Comparison of ENCODE assay signal across 13 cellular contexts in the genomic region with DNA sequence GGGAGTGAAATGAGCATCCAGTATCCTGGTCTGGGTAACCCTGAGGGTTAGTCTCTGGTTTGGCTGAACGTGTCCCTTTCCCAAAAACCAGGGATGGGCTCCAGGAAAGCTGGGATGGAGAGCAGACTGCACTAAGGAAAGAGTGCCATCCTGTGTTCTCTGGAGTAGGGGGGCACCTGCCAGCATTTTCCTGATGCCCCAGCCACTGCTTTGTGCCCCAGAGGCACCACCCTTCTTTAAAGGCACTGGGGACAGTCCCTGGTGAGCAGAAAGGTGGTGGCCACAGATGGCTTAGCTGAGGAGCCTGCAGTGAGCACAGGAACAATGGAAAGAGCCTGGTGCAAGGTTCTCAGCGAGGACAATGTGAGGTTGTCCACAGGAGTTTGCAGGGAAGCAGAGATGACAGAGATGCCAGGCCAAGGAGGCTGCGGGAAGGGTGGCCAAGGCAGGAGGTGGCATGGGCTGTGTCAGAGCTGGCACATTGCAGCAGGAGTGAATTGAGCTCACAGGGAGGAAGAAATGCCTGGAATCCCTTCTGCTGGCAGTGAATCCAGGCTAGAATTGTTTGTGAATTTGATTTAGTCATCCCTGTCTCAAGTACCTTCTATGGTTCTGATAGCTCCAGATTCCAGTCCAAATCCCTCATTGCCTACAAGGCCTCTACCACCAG. TPM values are rescaled to one million over a fixed set of nuclear protein-coding genes. Genes with fewer than 3 reads are reported as not detected.
A peak's percentile ranks its signal among the peaks of the same experiment; 100 is the strongest.
DNase-seq lines count a peak whose midpoint lies in the region; ATAC-seq and TF ChIP-seq lines count a peak whose summit lies in the region.
"Had no signal": no experiment of that assay in that cellular context is flagged by ENCODE, and none has a peak within 500 bp of the region (broad histone marks: within the 10 kb centered on the region; RNA-seq: fewer than 3 reads in every experiment).

No MANE protein-coding gene starts in this region.

- no peaks in the 10 kb centered on the region for H4K20me1 ChIP-seq in PC-9 (ENCODE audit: insufficient read depth)

- H3K9me2 ChIP-seq in PC-9 (ENCODE audit: insufficient read depth) = no peaks in the 10 kb centered on the region

- POLR2A ChIA-PET in PC-9 (lab: Charles Lee; ENCODE audit: unreplicated experiment) = interaction anchor here (0.5 to 1.5 kb wide), 7 partner anchors 9 to 1531 kb away, joined by 3 to 23 read pairs (median 10); no protein-coding TSS in a partner anchor

- DNase-seq in PC-9 (peak in 1 of 2 experiments; percentile 0), epithelial cell of prostate (ENCODE audit: low read depth, low spot score) (no peak), upper lobe of left lung (no peak), DMS53 treated with DMSO at 0.1 percent for 48 hours (lab: John Stamatoyannopoulos, UW; ENCODE audit: unreplicated experiment) (no peak), glutamatergic neuron (no peak), AML-193 (lab: John Stamatoyannopoulos, UW) (no peak)
- DNase-seq: activated B cell treated with CpG ODN at 0.5 μM for 24 hours, DMS53, foreskin keratinocyte, naive B cell had no signal

- H3K9me3 Mint-ChIP-seq in glutamatergic neuron (ENCODE audit: unreplicated experiment) = peaks cover 3% of the 10 kb centered on the region
- H3K9me3 Mint-ChIP-seq: activated B cell treated with CpG ODN at 0.5 μM for 24 hours; activated naive CD4-positive, alpha-beta T cell treated with anti-CD3 and anti-CD28 coated beads, Interleukin-2, amount 50 U/mL, for 24 hours; naive B cell had no signal

- TF ChIP-seq CTCF in PC-9 (conservative IDR thresholded peaks at IDR 0.05) (no peak), upper lobe of left lung (IDR thresholded peaks at IDR 0.05) (no peak), glutamatergic neuron (IDR thresholded peaks at IDR 0.05; ENCODE audit: partially characterized antibody, unreplicated experiment) (no peak)

- H2AFZ ChIP-seq in PC-9 = no peak overlapping the region

- H3K4me3 ChIP-seq in PC-9 = no peak overlapping the region
- H3K4me3 ChIP-seq in muscle layer of duodenum (ENCODE audit: low read depth in 1 of 2, low read length in 2 of 2) = no peak overlapping the region
- H3K4me3 ChIP-seq in upper lobe of left lung = no peak overlapping the region

- peaks cover 8% of the 10 kb centered on the region; the same call in 1 of the 2 replicates for H3K79me2 ChIP-seq in PC-9 (ENCODE audit: low read depth)

- H3K4me3 Mint-ChIP-seq in glutamatergic neuron (ENCODE audit: unreplicated experiment) = no peak overlapping the region
- H3K4me3 Mint-ChIP-seq: activated B cell treated with CpG ODN at 0.5 μM for 24 hours; activated naive CD4-positive, alpha-beta T cell treated with anti-CD3 and anti-CD28 coated beads, Interleukin-2, amount 50 U/mL, for 24 hours; naive B cell had no signal

- intact Hi-C loops in PC-9 (cut with micrococcal nuclease; ENCODE audit: unreplicated experiment) = no loop called here

- H3K4me1 Mint-ChIP-seq in glutamatergic neuron (ENCODE audit: low read depth, unreplicated experiment) = peaks cover 2% of the 10 kb centered on the region
- H3K4me1 Mint-ChIP-seq: activated B cell treated with CpG ODN at 0.5 μM for 24 hours; activated naive CD4-positive, alpha-beta T cell treated with anti-CD3 and anti-CD28 coated beads, Interleukin-2, amount 50 U/mL, for 24 hours; naive B cell had no signal

- H3K4me1 ChIP-seq in PC-9 (replicated peaks; ENCODE audit: insufficient read depth) (peaks cover 89% of the 10 kb centered on the region), muscle layer of duodenum (ENCODE audit: control insufficient read depth in 1 of 2, insufficient read depth in 2 of 2, low read length in 2 of 2) (peaks cover 28 to 30% of the 10 kb centered on the region in 2 donors), upper lobe of left lung (peaks cover 40 to 62% (median 57%) of the 10 kb centered on the region in 4 donors)

- H3K27me3 ChIP-seq in PC-9 (ENCODE audit: insufficient read depth, low read depth) (no peaks in the 10 kb centered on the region), muscle layer of duodenum (ENCODE audit: low read depth, low read length) (no peaks in the 10 kb centered on the region), upper lobe of left lung (no peaks in the 10 kb centered on the region)
- H3K27me3 ChIP-seq: foreskin keratinocyte had no signal

- H3F3A ChIP-seq in PC-9 (ENCODE audit: insufficient read depth, low read depth) = peaks cover 61% of the 10 kb centered on the region

- H3K9me3 ChIP-seq in PC-9 (ENCODE audit: insufficient read depth, low read depth) (no peaks in the 10 kb centered on the region), muscle layer of duodenum (ENCODE audit: control insufficient read depth in 1 of 2, low read length in 2 of 2) (no peaks in the 10 kb centered on the region), upper lobe of left lung (no peaks in the 10 kb centered on the region)

- WGBS in upper lobe of left lung, 2 donors = 77% methylated on average over 3 of the region's 3 CpGs

- no peak for TF ChIP-seq POLR2A in upper lobe of left lung (IDR thresholded peaks at IDR 0.05)

- H3K27ac ChIP-seq in PC-9 = peak overlapping the region; percentile 97
- H3K27ac ChIP-seq in epithelial cell of prostate = peak overlapping the region; percentile 100
- peak overlapping the region; percentile 77 for H3K27ac ChIP-seq in muscle layer of duodenum (ENCODE audit: low read length)
- H3K27ac ChIP-seq in upper lobe of left lung = peak overlapping the region; percentile 60 to 80 (median 78)
- H3K27ac ChIP-seq: foreskin keratinocyte had no signal

- CTCF ChIA-PET in PC-9 (lab: Charles Lee) = interaction anchor here (1.0 to 1.4 kb wide), 2 partner anchors 21 to 29 kb away, joined by 3 to 4 read pairs; no protein-coding TSS in a partner anchor

- no peak overlapping the region for H3K27ac Mint-ChIP-seq in glutamatergic neuron (ENCODE audit: unreplicated experiment)
- H3K27ac Mint-ChIP-seq: activated B cell treated with CpG ODN at 0.5 μM for 24 hours; activated naive CD4-positive, alpha-beta T cell treated with anti-CD3 and anti-CD28 coated beads, Interleukin-2, amount 50 U/mL, for 24 hours; naive B cell had no signal

- peaks cover 8% of the 10 kb centered on the region for H3K36me3 Mint-ChIP-seq in glutamatergic neuron (ENCODE audit: unreplicated experiment)
- H3K36me3 Mint-ChIP-seq: activated naive CD4-positive, alpha-beta T cell treated with anti-CD3 and anti-CD28 coated beads, Interleukin-2, amount 50 U/mL, for 24 hours; naive B cell had no signal

- peaks cover 8% of the 10 kb centered on the region for H3K27me3 Mint-ChIP-seq in glutamatergic neuron (ENCODE audit: unreplicated experiment)

- TSS peak; percentile 29 for BruUV-seq in PC-9 (replicated peaks; lab: Mats Ljungman, UMichigan)

- peak overlapping the region; percentile 48 for H3K4me2 ChIP-seq in PC-9

- no peak for ATAC-seq in upper lobe of left lung (ENCODE audit: low FRiP score in 2 of 2)
- no peak for ATAC-seq in HG03039 (IDR thresholded peaks at IDR 0.05; ENCODE audit: unreplicated experiment)
- ATAC-seq: foreskin keratinocyte had no signal

- no peak for TF ChIP-seq EP300 in upper lobe of left lung (IDR thresholded peaks at IDR 0.05)

- H3K36me3 ChIP-seq in PC-9 (ENCODE audit: low read depth) (no peaks in the 10 kb centered on the region), muscle layer of duodenum (ENCODE audit: control insufficient read depth in 1 of 2, insufficient read depth in 2 of 2, low read length in 2 of 2) (no peaks in the 10 kb centered on the region), upper lobe of left lung (no peaks in the 10 kb centered on the region)

RNA-seq across cellular contexts. Expression of a gene that starts 39.9 kb away (rescaled TPM):
- total RNA-seq in PC-9 (2021) (147 and 221 TPM in 2 replicates), upper lobe of left lung (100 to 1,000 TPM in 5 of 6 donors, 10 to 100 TPM in 1; 73.3 to 179 (median 132) TPM), glutamatergic neuron (ENCODE audit: unreplicated experiment) (38.1 TPM)
- total RNA-seq: activated B cell treated with CpG ODN at 0.5 μM for 24 hours had no signal
